Comparison of ENCODE assay signal across 14 cellular contexts in the genomic region with DNA sequence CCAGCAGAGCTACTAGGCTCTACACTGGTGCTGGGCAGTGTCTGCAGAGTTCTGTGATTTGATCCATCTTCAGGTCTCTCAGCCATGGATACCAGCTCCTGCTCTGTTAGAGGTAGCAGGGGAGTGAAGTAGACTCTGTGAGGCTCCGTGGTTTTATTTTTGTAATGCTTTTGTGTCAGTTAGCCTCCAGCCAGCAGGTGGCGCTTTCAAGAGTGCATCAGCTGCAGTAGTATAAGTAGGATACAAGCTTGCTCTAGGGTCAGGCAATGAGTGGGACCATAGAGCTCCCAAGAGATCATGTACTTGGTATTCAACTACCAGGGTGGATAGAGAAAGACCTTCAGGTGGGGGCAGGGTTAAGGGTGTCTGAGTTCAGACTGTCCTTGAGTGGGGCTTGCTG.
DNase-seq lines count a peak whose midpoint lies in the region; ATAC-seq, FAIRE-seq and TF ChIP-seq lines count a peak whose summit lies in the region.
"Had no signal": no experiment of that assay in that cellular context is flagged by ENCODE, and none has a peak within 500 bp of the region (broad histone marks: within the 10 kb centered on the region; RNA-seq: fewer than 3 reads in every experiment).

No MANE protein-coding gene starts in this region.

- H3K27ac ChIP-seq in endodermal cell (ENCODE audit: low read depth, low read length) (no peak overlapping the region), transverse colon (no peak overlapping the region)

- no peak for TF ChIP-seq POLR2A in transverse colon (IDR thresholded peaks at IDR 0.05)

- no peaks in the 10 kb centered on the region for H3K36me3 Mint-ChIP-seq in endodermal cell (ENCODE audit: low read depth)
- H3K36me3 Mint-ChIP-seq in stimulated activated memory B cell treated with anti-CD40 and anti-IgM and Interleukin-4, amounts not matched to agents 10 μg/mL and 1 μg/mL and 100 μg/mL, for 72 hours = no peaks in the 10 kb centered on the region

- H3K4me1 ChIP-seq in endodermal cell (ENCODE audit: control insufficient read depth, insufficient read depth, low read length) (no peaks in the 10 kb centered on the region), transverse colon (peaks cover 0 to 3% (median 0%) of the 10 kb centered on the region in 4 donors)

- H3K36me3 ChIP-seq in endodermal cell (ENCODE audit: control insufficient read depth, insufficient read depth, low read length) = no peaks in the 10 kb centered on the region
- H3K36me3 ChIP-seq in transverse colon = no peaks in the 10 kb centered on the region

- WGBS in endodermal cell (ENCODE audit: insufficient coverage in 1 of 2, insufficient read length in 1 of 2), 2 experiments = 82 to 86% methylated on average over 1 to 2 of the region's 2 CpGs
- 85 to 86% methylated on average over 1 to 2 of the region's 2 CpGs for WGBS in transverse colon (ENCODE audit: low coverage in 1 of 2), 2 donors

- H3K9me3 Mint-ChIP-seq in endodermal cell = peaks cover 12% of the 10 kb centered on the region
- H3K9me3 Mint-ChIP-seq in stimulated activated memory B cell treated with anti-CD40 and anti-IgM and Interleukin-4, amounts not matched to agents 10 μg/mL and 1 μg/mL and 100 μg/mL, for 72 hours = no peaks in the 10 kb centered on the region

- no peak for ATAC-seq in stimulated activated memory B cell treated with anti-CD40 and anti-IgM and Interleukin-4, amounts not matched to agents 10 μg/mL and 1 μg/mL and 100 μg/mL, for 72 hours

- DNase-seq in activated naive CD4-positive, alpha-beta T cell treated with Interleukin-2 at 50 U/mL for 16 hours = peak; percentile 5
- no peak for DNase-seq in activated naive CD4-positive, alpha-beta T cell (lab: John Stamatoyannopoulos, UW)
- DNase-seq in NAMALWA (ENCODE audit: low spot score) = peak; percentile 70
- DNase-seq in endodermal cell = peak; percentile 80
- no peak for DNase-seq in transverse colon
- no peak for DNase-seq in NCI-H2029 (lab: John Stamatoyannopoulos, UW)
- DNase-seq in urothelium cell line (ENCODE audit: low spot score) = no peak
- DNase-seq: activated B cell treated with CpG ODN at 0.5 μM for 24 hours, kidney glomerular epithelial cell, NCI-H510A, retina, substantia nigra had no signal

- FAIRE-seq in urothelium cell line (lab: Jason Lieb, UNC) = no peak
- FAIRE-seq: colon had no signal

- no peak for TF ChIP-seq EP300 in transverse colon (IDR thresholded peaks at IDR 0.05; ENCODE audit: low read depth)

- no peak overlapping the region for H3K27ac Mint-ChIP-seq in endodermal cell
- no peak overlapping the region for H3K27ac Mint-ChIP-seq in stimulated activated memory B cell treated with anti-CD40 and anti-IgM and Interleukin-4, amounts not matched to agents 10 μg/mL and 1 μg/mL and 100 μg/mL, for 72 hours
- H3K27ac Mint-ChIP-seq: activated B cell treated with CpG ODN at 0.5 μM for 24 hours had no signal

- in situ Hi-C loops in transverse colon (cut with MboI; ENCODE audit: low pct_ligation_motif_present in 1 of 4, low pct_unique_long_range_greater_than_20kb in 1 of 4, low sequenced_read_pairs in 3 of 4) = no loop called here

- peak; percentile 68 for TF ChIP-seq CTCF in endodermal cell (conservative IDR thresholded peaks at IDR 0.05)
- TF ChIP-seq CTCF in transverse colon (IDR thresholded peaks at IDR 0.05) = peak in 3 of 5 experiments; percentile 7 to 14 (median 12)

- H3K9me3 ChIP-seq in endodermal cell (ENCODE audit: control insufficient read depth, low read length) = peaks cover 11% of the 10 kb centered on the region
- H3K9me3 ChIP-seq in transverse colon = peaks cover 0 to 4% of the 10 kb centered on the region in 2 donors

- no peak overlapping the region for H3K4me3 ChIP-seq in endodermal cell (ENCODE audit: low read length)
- no peak overlapping the region for H3K4me3 ChIP-seq in transverse colon

- H3K9ac ChIP-seq in endodermal cell (ENCODE audit: extremely low read depth, low read length, poor library complexity, severe bottlenecking) = no peak overlapping the region

- H3K27me3 ChIP-seq in endodermal cell (ENCODE audit: control insufficient read depth, insufficient read depth, low read length, poor library complexity, severe bottlenecking) = no peaks in the 10 kb centered on the region
- no peaks in the 10 kb centered on the region for H3K27me3 ChIP-seq in transverse colon

- H3K4me1 Mint-ChIP-seq in endodermal cell = no peaks in the 10 kb centered on the region
- H3K4me1 Mint-ChIP-seq in stimulated activated memory B cell treated with anti-CD40 and anti-IgM and Interleukin-4, amounts not matched to agents 10 μg/mL and 1 μg/mL and 100 μg/mL, for 72 hours = no peaks in the 10 kb centered on the region
- H3K4me1 Mint-ChIP-seq: activated B cell treated with CpG ODN at 0.5 μM for 24 hours had no signal

- no peaks in the 10 kb centered on the region for H3K27me3 Mint-ChIP-seq in endodermal cell (ENCODE audit: insufficient read depth)
- H3K27me3 Mint-ChIP-seq in stimulated activated memory B cell treated with anti-CD40 and anti-IgM and Interleukin-4, amounts not matched to agents 10 μg/mL and 1 μg/mL and 100 μg/mL, for 72 hours = no peaks in the 10 kb centered on the region
- H3K27me3 Mint-ChIP-seq: activated B cell treated with CpG ODN at 0.5 μM for 24 hours had no signal

- H3K4me3 Mint-ChIP-seq in endodermal cell = no peak overlapping the region
- H3K4me3 Mint-ChIP-seq in stimulated activated memory B cell treated with anti-CD40 and anti-IgM and Interleukin-4, amounts not matched to agents 10 μg/mL and 1 μg/mL and 100 μg/mL, for 72 hours = no peak overlapping the region
- H3K4me3 Mint-ChIP-seq: activated B cell treated with CpG ODN at 0.5 μM for 24 hours had no signal

- intact Hi-C loops in transverse colon (cut with DNase I; ENCODE audit: low total_unique reads) = no loop called here

Comparison
In these comparisons a context has a peak if more than half of its experiments do, and no peak if none do; other contexts are left out.
1. DNase-seq: peak in activated naive CD4-positive, alpha-beta T cell treated with Interleukin-2 at 50 U/mL for 16 hours (single experiment), NAMALWA (single experiment) and endodermal cell (single experiment); none in activated naive CD4-positive, alpha-beta T cell (0 of 4), transverse colon (single experiment), NCI-H2029 (single experiment) and urothelium cell line (single experiment).